ENCODE assay signal across 1 cellular context in genomic region chr16:28821874-28822519, GRCh38.
A peak's percentile ranks its signal among the peaks of the same experiment; 100 is the strongest.
TF ChIP-seq lines count a peak whose summit lies in the region.

No MANE protein-coding gene starts in this region.

TF ChIP-seq in HepG2, 621 proteins besides CTCF, POLR2A, EP300 and RAD21:
- no peak for TF ChIP-seq SRSF1 (optimal IDR thresholded peaks at IDR 0.05; ENCODE audit: low read depth, low read length)
- TF ChIP-seq AGO2 (optimal IDR thresholded peaks at IDR 0.05; ENCODE audit: low read depth, low read length) = no peak
- TF ChIP-seq HNRNPK (IDR thresholded peaks at IDR 0.05; ENCODE audit: low read depth, low read length, poor library complexity, severe bottlenecking) = no peak
- no peak for TF ChIP-seq ZNF775 (CRISPR knock-in tag; IDR thresholded peaks at IDR 0.05; ENCODE audit: borderline replicate concordance)
- 0 out of 2 replicates have a peak, but pooled peaks have one; percentile 65 for TF ChIP-seq ZNF530 (CRISPR knock-in tag; IDR thresholded peaks at IDR 0.05; ENCODE audit: low read depth)
- TF ChIP-seq ZNF788 (CRISPR knock-in tag; IDR thresholded peaks at IDR 0.05; ENCODE audit: borderline replicate concordance) = no peak
- no peak for TF ChIP-seq ZIK1 (CRISPR knock-in tag; IDR thresholded peaks at IDR 0.05; ENCODE audit: borderline replicate concordance, low read depth)
- no peak for TF ChIP-seq RELA (CRISPR knock-in tag; IDR thresholded peaks at IDR 0.05)
- TF ChIP-seq SNAPC2 (CRISPR knock-in tag; IDR thresholded peaks at IDR 0.05) = peak; percentile 52; the same call in 1 of the 2 replicates
- no peak for TF ChIP-seq THYN1 (CRISPR knock-in tag; IDR thresholded peaks at IDR 0.05; ENCODE audit: borderline replicate concordance, low read depth)
- TF ChIP-seq STAG1 (CRISPR knock-in tag; IDR thresholded peaks at IDR 0.05) = no peak
- TF ChIP-seq ZBTB14 (CRISPR knock-in tag; IDR thresholded peaks at IDR 0.05) = no peak
- no peak for TF ChIP-seq LBX2 (CRISPR knock-in tag; IDR thresholded peaks at IDR 0.05; ENCODE audit: borderline replicate concordance)
- TF ChIP-seq CC2D1A (CRISPR knock-in tag; IDR thresholded peaks at IDR 0.05) = 0 out of 2 replicates have a peak, but pooled peaks have one; percentile 49
- TF ChIP-seq ZC3H4 (CRISPR knock-in tag; IDR thresholded peaks at IDR 0.05; ENCODE audit: borderline replicate concordance) = no peak
- no peak for TF ChIP-seq SALL2 (CRISPR knock-in tag; IDR thresholded peaks at IDR 0.05)
- peak; percentile 93; the same call in 1 of the 2 replicates for TF ChIP-seq ZNF44 (CRISPR knock-in tag; IDR thresholded peaks at IDR 0.05)
- no peak for TF ChIP-seq NR3C1 (CRISPR knock-in tag; IDR thresholded peaks at IDR 0.05)
- no peak for TF ChIP-seq ZNF264 (CRISPR knock-in tag; IDR thresholded peaks at IDR 0.05)
- TF ChIP-seq SOX13 (IDR thresholded peaks at IDR 0.05) = no peak
- 0 out of 4 replicates have a peak, but pooled peaks of 1 of the 2 experiments have one; percentile 16 for TF ChIP-seq SOX13 (CRISPR knock-in tag; conservative IDR thresholded peaks at IDR 0.05 in 1 of 2, IDR thresholded peaks at IDR 0.05 in 1 of 2)
- no peak for TF ChIP-seq ZNF619 (CRISPR knock-in tag; IDR thresholded peaks at IDR 0.05)
- no peak for TF ChIP-seq LCORL (IDR thresholded peaks at IDR 0.05)
- no peak for TF ChIP-seq LCORL (CRISPR knock-in tag; IDR thresholded peaks at IDR 0.05)
- no peak for TF ChIP-seq ZNF432 (CRISPR knock-in tag; IDR thresholded peaks at IDR 0.05; ENCODE audit: borderline replicate concordance)
- 0 out of 2 replicates have a peak, but pooled peaks have one; percentile 8 for TF ChIP-seq ZNF441 (CRISPR knock-in tag; IDR thresholded peaks at IDR 0.05; ENCODE audit: borderline replicate concordance)
- no peak for TF ChIP-seq HIC2 (CRISPR knock-in tag; IDR thresholded peaks at IDR 0.05; ENCODE audit: low read depth)
- TF ChIP-seq CCAR2 (optimal IDR thresholded peaks at IDR 0.05; ENCODE audit: low read depth, low read length) = no peak
- TF ChIP-seq PLSCR1 (CRISPR knock-in tag; IDR thresholded peaks at IDR 0.05; ENCODE audit: borderline replicate concordance) = no peak
- peak; percentile 63 for TF ChIP-seq NCOR1 (IDR thresholded peaks at IDR 0.05; ENCODE audit: borderline replicate concordance, low read length)
- peak; percentile 83; the same call in 1 of the 2 replicates for TF ChIP-seq ZFP36L1 (CRISPR knock-in tag; IDR thresholded peaks at IDR 0.05)
- no peak for TF ChIP-seq ZNF83 (CRISPR knock-in tag; IDR thresholded peaks at IDR 0.05; ENCODE audit: borderline replicate concordance)
- no peak for TF ChIP-seq ZNF274 (CRISPR knock-in tag; IDR thresholded peaks at IDR 0.05)
- no peak for TF ChIP-seq RBFOX2 (IDR thresholded peaks at IDR 0.05; ENCODE audit: low read depth, low read length)
- no peak for TF ChIP-seq THAP11 (CRISPR knock-in tag; IDR thresholded peaks at IDR 0.05)
- TF ChIP-seq TBP (CRISPR knock-in tag; IDR thresholded peaks at IDR 0.05) = no peak
- TF ChIP-seq MAZ (IDR thresholded peaks at IDR 0.05; ENCODE audit: borderline replicate concordance, low read depth, low read length) = no peak
- no peak for TF ChIP-seq MAZ (CRISPR knock-in tag; IDR thresholded peaks at IDR 0.05; ENCODE audit: low read depth)
- TF ChIP-seq ZNF703 (CRISPR knock-in tag; IDR thresholded peaks at IDR 0.05; ENCODE audit: borderline replicate concordance) = 0 out of 2 replicates have a peak, but pooled peaks have one; percentile 18
- 0 out of 2 replicates have a peak, but pooled peaks have one; percentile 16 for TF ChIP-seq NFIC (IDR thresholded peaks at IDR 0.05; ENCODE audit: low read length)
- no peak for TF ChIP-seq ZNF678 (CRISPR knock-in tag; IDR thresholded peaks at IDR 0.05)
- peak; percentile 37; the same call in 1 of the 2 replicates for TF ChIP-seq NKX3-1 (CRISPR knock-in tag; IDR thresholded peaks at IDR 0.05)
- TF ChIP-seq SNAI1 (CRISPR knock-in tag; IDR thresholded peaks at IDR 0.05; ENCODE audit: borderline replicate concordance) = peak; percentile 95; the same call in 1 of the 2 replicates
- no peak for TF ChIP-seq ZNF34 (CRISPR knock-in tag; IDR thresholded peaks at IDR 0.05; ENCODE audit: borderline replicate concordance)
- TF ChIP-seq ZNF12 (CRISPR knock-in tag; IDR thresholded peaks at IDR 0.05) = no peak
- peak; percentile 78 for TF ChIP-seq PRPF4 (IDR thresholded peaks at IDR 0.05; ENCODE audit: low read depth, low read length, poor library complexity, severe bottlenecking)
- 0 out of 2 replicates have a peak, but pooled peaks have one; percentile 15 for TF ChIP-seq BRCA1 (CRISPR knock-in tag; IDR thresholded peaks at IDR 0.05)
- TF ChIP-seq ZNF331 (CRISPR knock-in tag; IDR thresholded peaks at IDR 0.05) = no peak
- no peak for TF ChIP-seq SIX1 (CRISPR knock-in tag; IDR thresholded peaks at IDR 0.05; ENCODE audit: borderline replicate concordance)
- TF ChIP-seq ZNF816 (CRISPR knock-in tag; IDR thresholded peaks at IDR 0.05; ENCODE audit: borderline replicate concordance) = 0 out of 2 replicates have a peak, but pooled peaks have one; percentile 23
- no peak; the same call in 1 of the 2 replicates for TF ChIP-seq ZNF724P (CRISPR knock-in tag; IDR thresholded peaks at IDR 0.05; ENCODE audit: borderline replicate concordance)
- 0 out of 2 replicates have a peak, but pooled peaks have one; percentile 85 for TF ChIP-seq GMEB1 (CRISPR knock-in tag; IDR thresholded peaks at IDR 0.05; ENCODE audit: borderline replicate concordance)
- TF ChIP-seq ZMYM3 (CRISPR knock-in tag; IDR thresholded peaks at IDR 0.05) = peak; percentile 10; the same call in 1 of the 2 replicates
- no peak for TF ChIP-seq MTA3 (CRISPR knock-in tag; IDR thresholded peaks at IDR 0.05)
- peak; percentile 61; the same call in 1 of the 2 replicates for TF ChIP-seq ZNF446 (CRISPR knock-in tag; IDR thresholded peaks at IDR 0.05)
- TF ChIP-seq ZNF709 (CRISPR knock-in tag; IDR thresholded peaks at IDR 0.05) = peak; percentile 79; the same call in 1 of the 2 replicates
- 0 out of 2 replicates have a peak, but pooled peaks have one; percentile 5 for TF ChIP-seq ZNF674 (CRISPR knock-in tag; IDR thresholded peaks at IDR 0.05; ENCODE audit: low read depth)
- TF ChIP-seq KLF6 (CRISPR knock-in tag; IDR thresholded peaks at IDR 0.05) = no peak
- TF ChIP-seq ZNF839 (CRISPR knock-in tag; IDR thresholded peaks at IDR 0.05; ENCODE audit: borderline replicate concordance) = no peak
